9 cellular contexts compared by ENCODE assay signal in the genomic region with DNA sequence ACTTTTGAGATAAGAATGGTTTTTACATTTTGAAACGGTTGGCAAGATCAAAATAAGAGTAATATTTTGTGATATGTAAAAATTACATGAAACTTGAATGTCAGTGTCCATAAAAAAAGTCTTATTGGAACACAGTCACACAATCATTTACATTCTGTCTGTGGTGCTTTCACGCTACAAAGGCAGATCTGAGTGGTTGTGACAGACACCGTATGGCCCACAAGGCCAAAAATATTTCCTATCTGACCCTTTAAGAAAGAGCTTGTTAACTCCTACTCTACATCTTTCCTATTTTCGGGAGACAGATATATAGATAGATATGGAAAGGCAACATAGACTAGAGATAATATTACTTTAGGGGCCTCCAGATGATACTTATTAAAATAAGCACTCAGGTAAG.
"Had no signal": no experiment of that assay in that cellular context is flagged by ENCODE, and none has a peak within 500 bp of the region (broad histone marks: within the 10 kb centered on the region; RNA-seq: fewer than 3 reads in every experiment).

No MANE protein-coding gene starts in this region.

- H3K4me2 ChIP-seq: GM23338, KMS-11 had no signal

- H2AFZ ChIP-seq: GM23338 had no signal

- DNase-seq: H9, HCEC 1CT, KBM-7 had no signal

- H3K36me3 Mint-ChIP-seq: IgD-negative memory B cell had no signal

- H3K4me3 Mint-ChIP-seq: GM23338, H9, IgD-negative memory B cell had no signal

- H3K27ac ChIP-seq: KMS-11 had no signal

- H3K9me3 Mint-ChIP-seq: GM23338, IgD-negative memory B cell had no signal

- H3K4me3 ChIP-seq: GM23338 had no signal

- H3K9ac ChIP-seq: KMS-11 had no signal

- H3K27ac Mint-ChIP-seq: GM23338, H9, IgD-negative memory B cell had no signal

- FAIRE-seq: H1, H54, HTR-8/SVneo had no signal
